3 cellular contexts compared by ENCODE assay signal in genomic region chr10:110639858-110640257, GRCh38. TPM values are rescaled to one million over a fixed set of nuclear protein-coding genes. Genes with fewer than 3 reads are reported as not detected.
"Had no signal": no experiment of that assay in that cellular context is flagged by ENCODE, and none has a peak within 500 bp of the region (broad histone marks: within the 10 kb centered on the region; RNA-seq: fewer than 3 reads in every experiment).

No MANE protein-coding gene starts in this region.

RNA-seq across cellular contexts. Expression of gene RBM20, which starts 4.3 kb away (rescaled TPM):
- total RNA-seq: activated CD4-positive, alpha-beta memory T cell treated with anti-CD3 and anti-CD28 coated beads for 36 hours; activated CD4-positive, alpha-beta T cell treated with anti-CD3 and anti-CD28 coated beads, Interleukin-2, amount 10 ng/mL, durations not matched to agents 7 days and 5 days; T-helper 17 cell had no signal
